Comparison of ENCODE assay signal across 23 cellular contexts in the genomic region with DNA sequence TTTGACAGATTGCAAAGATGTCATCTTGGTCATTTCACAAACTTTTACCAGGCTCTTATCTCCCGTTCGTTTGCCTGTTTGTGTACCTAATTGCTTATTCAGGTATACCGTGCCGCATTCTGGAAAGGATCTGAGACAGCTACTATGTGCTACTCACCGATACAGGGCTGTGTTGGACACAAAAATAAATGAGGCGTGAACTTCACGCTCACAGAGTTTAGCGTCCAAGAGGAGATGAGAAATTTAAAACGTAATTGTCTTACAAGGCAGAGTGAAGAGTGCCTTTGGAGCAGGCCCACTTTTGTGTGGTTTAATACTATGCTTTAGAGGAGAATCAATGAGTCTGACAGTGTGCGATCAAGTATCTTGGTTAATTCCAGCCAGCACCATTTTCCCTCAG. TPM values are rescaled to one million over a fixed set of nuclear protein-coding genes. Genes with fewer than 3 reads are reported as not detected.
"Had no signal": no experiment of that assay in that cellular context is flagged by ENCODE, and none has a peak within 500 bp of the region (broad histone marks: within the 10 kb centered on the region; RNA-seq: fewer than 3 reads in every experiment).

No MANE protein-coding gene starts in this region.

- ATAC-seq: activated T-helper 17 cell treated with anti-CD3 and anti-CD28 coated beads, Interleukin-2, amount 50 U/mL, for 72 hours; PC-3; SK-N-SH treated with all-trans-retinoic acid at 6 μM for 48 hours had no signal

- H3K27ac Mint-ChIP-seq: activated CD4-positive, alpha-beta memory T cell treated with anti-CD3 and anti-CD28 coated beads, Interleukin-2, amount 10 ng/mL, durations not matched to agents 7 days and 5 days; activated CD4-positive, alpha-beta T cell treated with anti-CD3 and anti-CD28 coated beads, Interleukin-2, amount 10 ng/mL, durations not matched to agents 7 days and 5 days; activated naive CD4-positive, alpha-beta T cell treated with anti-CD3 and anti-CD28 coated beads for 36 hours; activated naive CD8-positive, alpha-beta T cell; activated T-helper 17 cell treated with anti-CD3 and anti-CD28 coated beads, Interleukin-2, amount 50 U/mL, for 72 hours; brain; IgD-negative memory B cell had no signal

- H3K36me3 Mint-ChIP-seq: activated naive CD8-positive, alpha-beta T cell; brain; IgD-negative memory B cell had no signal

- H3K4me1 Mint-ChIP-seq: activated CD4-positive, alpha-beta memory T cell treated with anti-CD3 and anti-CD28 coated beads, Interleukin-2, amount 10 ng/mL, durations not matched to agents 7 days and 5 days; activated CD4-positive, alpha-beta T cell treated with anti-CD3 and anti-CD28 coated beads, Interleukin-2, amount 10 ng/mL, durations not matched to agents 7 days and 5 days; activated T-helper 17 cell treated with anti-CD3 and anti-CD28 coated beads, Interleukin-2, amount 50 U/mL, for 72 hours; central memory CD8-positive, alpha-beta T cell; IgD-negative memory B cell had no signal

- DNase-seq: activated CD4-positive, alpha-beta memory T cell treated with anti-CD3 and anti-CD28 coated beads, Interleukin-2, amount 10 ng/mL, durations not matched to agents 7 days and 5 days; activated CD4-positive, alpha-beta T cell treated with anti-CD3 and anti-CD28 coated beads for 1 hour; activated CD4-positive, alpha-beta T cell treated with anti-CD3 and anti-CD28 coated beads, Interleukin-2, amount 10 ng/mL, durations not matched to agents 7 days and 5 days; activated gamma-delta T cell; activated naive CD4-positive, alpha-beta T cell treated with anti-CD3 and anti-CD28 coated beads for 36 hours; activated T-cell treated with anti-CD3 and anti-CD28 coated beads for 4 hours; activated T-cell treated with anti-CD3 and anti-CD28 coated beads, Interleukin-2, amount 50 U/mL, for 48 hours; amygdala; KG1; NCI-H1048; NCI-H146; NCI-H2029; NCI-H2107; NCI-H446 treated with DMSO at 0.1 percent for 48 hours; PC-3; SHP77; SW 1271 had no signal

- H3K4me3 Mint-ChIP-seq: activated CD4-positive, alpha-beta memory T cell treated with anti-CD3 and anti-CD28 coated beads, Interleukin-2, amount 10 ng/mL, durations not matched to agents 7 days and 5 days; activated CD4-positive, alpha-beta T cell treated with anti-CD3 and anti-CD28 coated beads, Interleukin-2, amount 10 ng/mL, durations not matched to agents 7 days and 5 days; activated naive CD4-positive, alpha-beta T cell treated with anti-CD3 and anti-CD28 coated beads for 36 hours; activated naive CD8-positive, alpha-beta T cell; activated T-helper 17 cell treated with anti-CD3 and anti-CD28 coated beads, Interleukin-2, amount 50 U/mL, for 72 hours; brain; central memory CD8-positive, alpha-beta T cell; IgD-negative memory B cell had no signal

- H3K9me3 Mint-ChIP-seq: activated CD4-positive, alpha-beta memory T cell treated with anti-CD3 and anti-CD28 coated beads, Interleukin-2, amount 10 ng/mL, durations not matched to agents 7 days and 5 days; activated CD4-positive, alpha-beta T cell treated with anti-CD3 and anti-CD28 coated beads, Interleukin-2, amount 10 ng/mL, durations not matched to agents 7 days and 5 days; activated naive CD4-positive, alpha-beta T cell treated with anti-CD3 and anti-CD28 coated beads for 36 hours; activated T-helper 17 cell treated with anti-CD3 and anti-CD28 coated beads, Interleukin-2, amount 50 U/mL, for 72 hours; central memory CD8-positive, alpha-beta T cell had no signal

RNA-seq across cellular contexts. Expression of a gene that starts 26.7 kb away (rescaled TPM):
- total RNA-seq: PC-3 had no signal
